Comparison of ENCODE assay signal across 11 cellular contexts in the genomic region with DNA sequence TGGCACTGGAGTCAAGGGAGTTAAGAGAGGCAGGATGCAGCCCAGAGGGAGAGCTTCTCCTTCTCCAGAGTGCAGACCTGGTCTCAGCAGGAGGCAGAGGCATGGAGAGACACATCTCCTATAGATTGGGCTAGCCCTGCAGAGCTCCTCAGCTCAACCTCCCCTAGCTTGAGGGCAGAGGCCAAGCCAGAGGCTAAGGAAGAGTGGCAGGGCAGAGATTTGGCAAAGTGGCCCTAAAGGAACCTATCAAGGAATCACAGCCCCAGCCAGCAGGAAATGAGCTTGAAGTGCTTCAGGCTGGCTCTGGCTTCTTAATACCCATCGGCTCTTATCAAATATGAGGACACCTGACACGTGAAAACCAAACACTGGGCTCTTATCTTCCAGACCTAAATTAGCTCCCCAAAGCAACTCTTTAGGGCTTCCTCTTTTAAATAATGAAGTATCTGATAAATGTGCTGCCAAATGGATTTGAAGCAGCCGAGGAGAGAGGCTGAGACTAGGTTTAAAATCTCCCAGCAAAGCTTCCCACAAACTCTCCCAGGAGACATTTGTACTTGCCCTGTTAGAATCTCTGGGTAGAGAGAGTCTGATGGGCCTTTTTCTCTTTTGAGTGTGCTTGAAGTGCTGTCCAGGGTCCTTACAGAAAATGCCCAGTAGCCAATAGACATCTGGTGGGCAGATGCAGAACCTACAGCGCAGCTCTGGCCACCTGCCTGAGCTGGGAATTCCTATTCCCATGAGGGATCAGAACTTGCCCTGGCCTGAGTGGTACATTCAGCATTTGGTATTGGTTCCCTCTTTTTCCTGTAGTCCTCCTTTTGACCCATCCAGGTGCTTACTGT.
DNase-seq lines count a peak whose midpoint lies in the region; ATAC-seq, FAIRE-seq and TF ChIP-seq lines count a peak whose summit lies in the region.
"Had no signal": no experiment of that assay in that cellular context is flagged by ENCODE, and none has a peak within 500 bp of the region (broad histone marks: within the 10 kb centered on the region; RNA-seq: fewer than 3 reads in every experiment).

No MANE protein-coding gene starts in this region.

- peak; percentile 19 for TF ChIP-seq CTCF in cardiac muscle cell (IDR thresholded peaks at IDR 0.05; ENCODE audit: low read depth, low read length)
- no peak for TF ChIP-seq CTCF in esophagus squamous epithelium (IDR thresholded peaks at IDR 0.05)

- no peak for FAIRE-seq in urothelium cell line (lab: Jason Lieb, UNC)

- H3K27ac ChIP-seq in cardiac muscle cell (no peak overlapping the region), esophagus squamous epithelium (no peak overlapping the region)
- H3K27ac ChIP-seq in effector memory CD4-positive, alpha-beta T cell (ENCODE audit: insufficient read depth, low read length, poor library complexity, severe bottlenecking) = no peak overlapping the region
- H3K27ac ChIP-seq: adrenal gland; BLaER1 treated with 17β-estradiol and CSF1 and Interleukin-3, amounts not matched to agents 10 nM and 100 nM; SJSA1 had no signal

- no peak for DNase-seq in Right ventricle myocardium inferior (ENCODE audit: missing footprints)
- DNase-seq in cardiac septum (ENCODE audit: low spot score) = no peak
- peak; percentile 52 for DNase-seq in RKO (ENCODE audit: low spot score)
- DNase-seq in cardiac muscle cell (ENCODE audit: low read depth in 1 of 2, low spot score in 1 of 2) = peak; percentile 44 to 88
- peak; percentile 54 for DNase-seq in urothelium cell line (ENCODE audit: low spot score)
- no peak for DNase-seq in dedifferentiated amniotic fluid mesenchymal stem cell (ENCODE audit: extremely low spot score)
- no peak for DNase-seq in esophagus squamous epithelium (lab: John Stamatoyannopoulos, UW)
- DNase-seq in effector memory CD4-positive, alpha-beta T cell = no peak
- DNase-seq: adrenal gland had no signal

- 37 to 51% methylated on average over 3 to 4 of the region's 4 CpGs for WGBS in esophagus squamous epithelium, 2 donors

- no peak overlapping the region for H3K4me3 ChIP-seq in cardiac muscle cell
- H3K4me3 ChIP-seq in esophagus squamous epithelium = no peak overlapping the region
- H3K4me3 ChIP-seq in effector memory CD4-positive, alpha-beta T cell (ENCODE audit: insufficient read depth, low read depth, low read length, poor library complexity, severe bottlenecking) = no peak overlapping the region
- H3K4me3 ChIP-seq: adrenal gland; BLaER1 treated with 17β-estradiol and CSF1 and Interleukin-3, amounts not matched to agents 10 nM and 100 nM; SJSA1 had no signal

- TF ChIP-seq POLR2A in esophagus squamous epithelium (IDR thresholded peaks at IDR 0.05) = no peak

- no peaks in the 10 kb centered on the region for H3K36me3 ChIP-seq in cardiac muscle cell
- no peaks in the 10 kb centered on the region for H3K36me3 ChIP-seq in esophagus squamous epithelium
- H3K36me3 ChIP-seq in effector memory CD4-positive, alpha-beta T cell (ENCODE audit: control insufficient read depth, insufficient read depth, low read length) = no peaks in the 10 kb centered on the region
- H3K36me3 ChIP-seq: adrenal gland; BLaER1 treated with 17β-estradiol and CSF1 and Interleukin-3, amounts not matched to agents 10 nM and 100 nM; SJSA1 had no signal

- no peaks in the 10 kb centered on the region for H3K9me3 ChIP-seq in cardiac muscle cell (ENCODE audit: low read depth)
- H3K9me3 ChIP-seq in esophagus squamous epithelium = no peaks in the 10 kb centered on the region
- H3K9me3 ChIP-seq in effector memory CD4-positive, alpha-beta T cell (ENCODE audit: control insufficient read depth, low read length) = no peaks in the 10 kb centered on the region
- H3K9me3 ChIP-seq: BLaER1 treated with 17β-estradiol and CSF1 and Interleukin-3, amounts not matched to agents 10 nM and 100 nM; SJSA1 had no signal

- ATAC-seq in Right ventricle myocardium inferior = peak; percentile 60

- H3K4me1 ChIP-seq in cardiac muscle cell (ENCODE audit: low read depth) = peaks cover 29% of the 10 kb centered on the region
- H3K4me1 ChIP-seq in esophagus squamous epithelium = no peaks in the 10 kb centered on the region
- H3K4me1 ChIP-seq in effector memory CD4-positive, alpha-beta T cell (ENCODE audit: control insufficient read depth, insufficient read depth, low read length, poor library complexity, severe bottlenecking) = no peaks in the 10 kb centered on the region
- H3K4me1 ChIP-seq: adrenal gland; BLaER1 treated with 17β-estradiol and CSF1 and Interleukin-3, amounts not matched to agents 10 nM and 100 nM; SJSA1 had no signal

- intact Hi-C loops in Right ventricle myocardium inferior (cut with DNase I) (loop anchor here (2.0 kb wide), 1 partner anchor 78 kb away; no protein-coding TSS in a partner anchor), cardiac septum (cut with DNase I) (loop anchor here (2.0 kb wide), 1 partner anchor 78 kb away; no protein-coding TSS in a partner anchor), esophagus squamous epithelium (cut with DNase I) (no loop called here)

- H3K27me3 ChIP-seq in cardiac muscle cell = peaks cover 12% of the 10 kb centered on the region
- no peaks in the 10 kb centered on the region for H3K27me3 ChIP-seq in esophagus squamous epithelium
- no peaks in the 10 kb centered on the region for H3K27me3 ChIP-seq in effector memory CD4-positive, alpha-beta T cell (replicated peaks; ENCODE audit: control insufficient read depth, insufficient read depth, low read length, poor library complexity, severe bottlenecking)
- H3K27me3 ChIP-seq: adrenal gland; BLaER1 treated with 17β-estradiol and CSF1 and Interleukin-3, amounts not matched to agents 10 nM and 100 nM; SJSA1 had no signal

Comparison
In these comparisons a context has a peak if more than half of its experiments do, and no peak if none do; other contexts are left out.
1. DNase-seq: peak in RKO (single experiment), cardiac muscle cell (2 of 2) and urothelium cell line (single experiment); none in Right ventricle myocardium inferior (single experiment), cardiac septum (single experiment), dedifferentiated amniotic fluid mesenchymal stem cell (single experiment), esophagus squamous epithelium (single experiment) and effector memory CD4-positive, alpha-beta T cell (0 of 3).